ENCODE assay signal across 1 cellular context in genomic region chr3:155885299-155885698, GRCh38.
TF ChIP-seq lines count a peak whose summit lies in the region.

No MANE protein-coding gene starts in this region.

TF ChIP-seq in K562, 482 proteins besides CTCF, POLR2A, EP300 and RAD21:
- no peak for TF ChIP-seq GABPB2 (CRISPR knock-in tag; conservative IDR thresholded peaks at IDR 0.05)
- TF ChIP-seq ATF3 (IDR thresholded peaks at IDR 0.05) = peak; percentile 62
- TF ChIP-seq ATF3 (CRISPR knock-in tag; conservative IDR thresholded peaks at IDR 0.05) = no peak
- no peak for TF ChIP-seq HMGXB4 (CRISPR knock-in tag; IDR thresholded peaks at IDR 0.05)
- TF ChIP-seq NR2C2 (CRISPR knock-in tag; IDR thresholded peaks at IDR 0.05) = no peak
- no peak for TF ChIP-seq NR2C2 (tag; IDR thresholded peaks at IDR 0.05)
- no peak for TF ChIP-seq PHF20 (IDR thresholded peaks at IDR 0.05; ENCODE audit: partially characterized antibody)
- no peak for TF ChIP-seq CEBPG (CRISPR knock-in tag; IDR thresholded peaks at IDR 0.05)
- peak in 1 of 2 experiments; percentile 79; a peak in 3 of 4 replicates for TF ChIP-seq CEBPG (tag; conservative IDR thresholded peaks at IDR 0.05 in 1 of 2, IDR thresholded peaks at IDR 0.05 in 1 of 2)
- TF ChIP-seq ZNF77 (CRISPR knock-in tag; IDR thresholded peaks at IDR 0.05) = no peak
- peak; percentile 45 for TF ChIP-seq POLR2H (tag; IDR thresholded peaks at IDR 0.05; ENCODE audit: low read depth)
